13 cellular contexts compared by ENCODE assay signal in genomic region chr9:126508928-126509327, GRCh38.
DNase-seq lines count a peak whose midpoint lies in the region; ATAC-seq and TF ChIP-seq lines count a peak whose summit lies in the region.
"Had no signal": no experiment of that assay in that cellular context is flagged by ENCODE, and none has a peak within 500 bp of the region (broad histone marks: within the 10 kb centered on the region; RNA-seq: fewer than 3 reads in every experiment).

No MANE protein-coding gene starts in this region.

- H3K27ac Mint-ChIP-seq in central memory CD8-positive, alpha-beta T cell (ENCODE audit: low read depth): peak overlapping the region; percentile 19

- H3K36me3 ChIP-seq in osteoblast (ENCODE audit: insufficient read depth, low read length): no peaks in the 10 kb centered on the region
- H3K36me3 ChIP-seq: BLaER1 treated with 17β-estradiol and CSF1 and Interleukin-3, amounts not matched to agents 10 nM and 100 nM had no signal

- H3K4me3 Mint-ChIP-seq in central memory CD8-positive, alpha-beta T cell: no peak overlapping the region
- H3K4me3 Mint-ChIP-seq: CD4-positive, CD25-positive, alpha-beta regulatory T cell had no signal

- no peaks in the 10 kb centered on the region for H3K9me3 ChIP-seq in osteoblast (ENCODE audit: low read depth, low read length)
- H3K9me3 ChIP-seq: BLaER1 treated with 17β-estradiol and CSF1 and Interleukin-3, amounts not matched to agents 10 nM and 100 nM had no signal

- intact Hi-C loops in cardiac septum (cut with DNase I): no loop called here
- intact Hi-C loops in left cardiac atrium (cut with DNase I): no loop called here

- ATAC-seq in left cardiac atrium (no peak), HG03457 (IDR thresholded peaks at IDR 0.05; ENCODE audit: unreplicated experiment) (no peak), GM18505 (IDR thresholded peaks at IDR 0.05; ENCODE audit: unreplicated experiment) (no peak)
- ATAC-seq in central memory CD8-positive, alpha-beta T cell (replicated peaks; ENCODE audit: extremely low read depth, poor library complexity, severe bottlenecking): no peak
- ATAC-seq: HCT116 had no signal

- no peak for TF ChIP-seq CTCF in osteoblast (IDR thresholded peaks at IDR 0.05; ENCODE audit: extremely low read depth, low read depth, low read length)

- peaks cover 40% of the 10 kb centered on the region for H3K27me3 ChIP-seq in osteoblast (ENCODE audit: insufficient read depth, low read length)

- H2AFZ ChIP-seq in osteoblast (ENCODE audit: low read length): no peak overlapping the region

- H3K27me3 Mint-ChIP-seq in central memory CD8-positive, alpha-beta T cell: peaks cover 25% of the 10 kb centered on the region

- no peaks in the 10 kb centered on the region for H3K4me1 ChIP-seq in osteoblast (ENCODE audit: insufficient read depth, low read length)

- no peaks in the 10 kb centered on the region for H3K4me1 Mint-ChIP-seq in central memory CD8-positive, alpha-beta T cell

- H3K27ac ChIP-seq in osteoblast (ENCODE audit: low read depth, low read length): no peak overlapping the region
- H3K27ac ChIP-seq: BLaER1 treated with 17β-estradiol and CSF1 and Interleukin-3, amounts not matched to agents 10 nM and 100 nM had no signal

- H3K4me2 ChIP-seq in osteoblast (ENCODE audit: insufficient read depth, low read length): no peak overlapping the region
- H3K4me2 ChIP-seq: BLaER1 treated with 17β-estradiol and CSF1 and Interleukin-3, amounts not matched to agents 10 nM and 100 nM had no signal

- TF ChIP-seq POLR2A in GM18505 (IDR thresholded peaks at IDR 0.05; ENCODE audit: borderline replicate concordance, extremely low read depth, insufficient read depth, insufficient read length): no peak

- no peak overlapping the region for H3K4me3 ChIP-seq in osteoblast (ENCODE audit: insufficient read depth, low read length)
- H3K4me3 ChIP-seq: BLaER1 treated with 17β-estradiol and CSF1 and Interleukin-3, amounts not matched to agents 10 nM and 100 nM had no signal

- no peaks in the 10 kb centered on the region for H3K79me2 ChIP-seq in osteoblast (ENCODE audit: insufficient read depth, low read length)

- H3K9me3 Mint-ChIP-seq in central memory CD8-positive, alpha-beta T cell: no peaks in the 10 kb centered on the region

- H4K20me1 ChIP-seq in osteoblast (ENCODE audit: insufficient read depth, low read length): no peaks in the 10 kb centered on the region

- DNase-seq in cardiac septum (ENCODE audit: low spot score): peak; percentile 29
- DNase-seq in left cardiac atrium: no peak
- no peak for DNase-seq in central memory CD8-positive, alpha-beta T cell (ENCODE audit: low spot score in 2 of 2)
- DNase-seq in osteoblast (ENCODE audit: insufficient read length, low spot score, missing footprints): peak; percentile 14
- no peak for DNase-seq in GM03348 (ENCODE audit: low spot score)
- DNase-seq: ACHN; CD4-positive, CD25-positive, alpha-beta regulatory T cell; DMS53; GF-D8 had no signal

- H3K36me3 Mint-ChIP-seq in central memory CD8-positive, alpha-beta T cell (ENCODE audit: insufficient read depth): peaks cover 9% of the 10 kb centered on the region
- H3K36me3 Mint-ChIP-seq: CD4-positive, CD25-positive, alpha-beta regulatory T cell had no signal

Comparison
In these comparisons a context has a peak if more than half of its experiments do, and no peak if none do; other contexts are left out.
1. DNase-seq: peak in cardiac septum (single experiment) and osteoblast (single experiment); none in left cardiac atrium (single experiment), central memory CD8-positive, alpha-beta T cell (0 of 2) and GM03348 (single experiment).